Comparison of ENCODE assay signal across 1 cellular context in the genomic region with DNA sequence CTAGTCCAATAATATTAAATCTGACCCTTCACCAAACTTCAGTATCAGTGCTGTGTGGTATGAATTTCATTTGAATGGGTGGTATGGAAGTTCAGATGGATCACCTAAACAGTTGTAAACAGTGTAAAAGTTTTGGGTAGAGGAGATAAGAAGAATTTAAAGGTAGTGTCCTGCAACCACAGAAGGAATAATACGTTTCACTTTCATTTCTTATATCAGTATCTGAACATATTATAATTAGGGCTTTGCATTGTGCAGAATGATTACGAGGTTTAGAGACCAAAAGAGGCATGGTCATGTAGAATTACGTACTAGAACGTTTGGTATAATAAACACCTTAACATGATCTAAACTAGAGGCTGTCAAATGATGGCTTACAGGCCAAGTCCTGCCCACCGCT.
TF ChIP-seq lines count a peak whose summit lies in the region.

No MANE protein-coding gene starts in this region.

TF ChIP-seq in HepG2, 621 proteins besides CTCF, POLR2A, EP300 and RAD21:
- TF ChIP-seq, protein P1, sequence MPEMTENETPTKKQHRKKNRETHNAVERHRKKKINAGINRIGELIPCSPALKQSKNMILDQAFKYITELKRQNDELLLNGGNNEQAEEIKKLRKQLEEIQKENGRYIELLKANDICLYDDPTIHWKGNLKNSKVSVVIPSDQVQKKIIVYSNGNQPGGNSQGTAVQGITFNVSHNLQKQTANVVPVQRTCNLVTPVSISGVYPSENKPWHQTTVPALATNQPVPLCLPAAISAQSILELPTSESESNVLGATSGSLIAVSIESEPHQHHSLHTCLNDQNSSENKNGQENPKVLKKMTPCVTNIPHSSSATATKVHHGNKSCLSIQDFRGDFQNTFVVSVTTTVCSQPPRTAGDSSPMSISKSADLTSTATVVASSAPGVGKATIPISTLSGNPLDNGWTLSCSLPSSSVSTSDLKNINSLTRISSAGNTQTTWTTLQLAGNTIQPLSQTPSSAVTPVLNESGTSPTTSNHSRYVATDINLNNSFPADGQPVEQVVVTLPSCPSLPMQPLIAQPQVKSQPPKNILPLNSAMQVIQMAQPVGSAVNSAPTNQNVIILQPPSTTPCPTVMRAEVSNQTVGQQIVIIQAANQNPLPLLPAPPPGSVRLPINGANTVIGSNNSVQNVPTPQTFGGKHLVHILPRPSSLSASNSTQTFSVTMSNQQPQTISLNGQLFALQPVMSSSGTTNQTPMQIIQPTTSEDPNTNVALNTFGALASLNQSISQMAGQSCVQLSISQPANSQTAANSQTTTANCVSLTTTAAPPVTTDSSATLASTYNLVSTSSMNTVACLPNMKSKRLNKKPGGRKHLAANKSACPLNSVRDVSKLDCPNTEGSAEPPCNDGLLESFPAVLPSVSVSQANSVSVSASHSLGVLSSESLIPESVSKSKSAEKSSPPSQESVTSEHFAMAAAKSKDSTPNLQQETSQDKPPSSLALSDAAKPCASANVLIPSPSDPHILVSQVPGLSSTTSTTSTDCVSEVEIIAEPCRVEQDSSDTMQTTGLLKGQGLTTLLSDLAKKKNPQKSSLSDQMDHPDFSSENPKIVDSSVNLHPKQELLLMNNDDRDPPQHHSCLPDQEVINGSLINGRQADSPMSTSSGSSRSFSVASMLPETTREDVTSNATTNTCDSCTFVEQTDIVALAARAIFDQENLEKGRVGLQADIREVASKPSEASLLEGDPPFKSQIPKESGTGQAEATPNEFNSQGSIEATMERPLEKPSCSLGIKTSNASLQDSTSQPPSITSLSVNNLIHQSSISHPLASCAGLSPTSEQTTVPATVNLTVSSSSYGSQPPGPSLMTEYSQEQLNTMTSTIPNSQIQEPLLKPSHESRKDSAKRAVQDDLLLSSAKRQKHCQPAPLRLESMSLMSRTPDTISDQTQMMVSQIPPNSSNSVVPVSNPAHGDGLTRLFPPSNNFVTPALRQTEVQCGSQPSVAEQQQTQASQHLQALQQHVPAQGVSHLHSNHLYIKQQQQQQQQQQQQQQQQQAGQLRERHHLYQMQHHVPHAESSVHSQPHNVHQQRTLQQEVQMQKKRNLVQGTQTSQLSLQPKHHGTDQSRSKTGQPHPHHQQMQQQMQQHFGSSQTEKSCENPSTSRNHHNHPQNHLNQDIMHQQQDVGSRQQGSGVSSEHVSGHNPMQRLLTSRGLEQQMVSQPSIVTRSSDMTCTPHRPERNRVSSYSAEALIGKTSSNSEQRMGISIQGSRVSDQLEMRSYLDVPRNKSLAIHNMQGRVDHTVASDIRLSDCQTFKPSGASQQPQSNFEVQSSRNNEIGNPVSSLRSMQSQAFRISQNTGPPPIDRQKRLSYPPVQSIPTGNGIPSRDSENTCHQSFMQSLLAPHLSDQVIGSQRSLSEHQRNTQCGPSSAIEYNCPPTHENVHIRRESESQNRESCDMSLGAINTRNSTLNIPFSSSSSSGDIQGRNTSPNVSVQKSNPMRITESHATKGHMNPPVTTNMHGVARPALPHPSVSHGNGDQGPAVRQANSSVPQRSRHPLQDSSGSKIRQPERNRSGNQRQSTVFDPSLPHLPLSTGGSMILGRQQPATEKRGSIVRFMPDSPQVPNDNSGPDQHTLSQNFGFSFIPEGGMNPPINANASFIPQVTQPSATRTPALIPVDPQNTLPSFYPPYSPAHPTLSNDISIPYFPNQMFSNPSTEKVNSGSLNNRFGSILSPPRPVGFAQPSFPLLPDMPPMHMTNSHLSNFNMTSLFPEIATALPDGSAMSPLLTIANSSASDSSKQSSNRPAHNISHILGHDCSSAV (CRISPR knock-in tag; IDR thresholded peaks at IDR 0.05; ENCODE audit: borderline replicate concordance), result no peak
- TF ChIP-seq ZNF629 (CRISPR knock-in tag; conservative IDR thresholded peaks at IDR 0.05) (no peak), ZNF10 (CRISPR knock-in tag; IDR thresholded peaks at IDR 0.05; ENCODE audit: borderline replicate concordance, low read depth) (no peak), U2AF1 (optimal IDR thresholded peaks at IDR 0.05; ENCODE audit: low read depth, low read length) (no peak), ZNF790 (CRISPR knock-in tag; IDR thresholded peaks at IDR 0.05; ENCODE audit: borderline replicate concordance) (no peak), RFX1 (IDR thresholded peaks at IDR 0.05) (no peak), SOX13 (IDR thresholded peaks at IDR 0.05) (no peak), SOX13 (CRISPR knock-in tag; conservative IDR thresholded peaks at IDR 0.05 in 1 of 2, IDR thresholded peaks at IDR 0.05 in 1 of 2) (no peak), SRSF9 (IDR thresholded peaks at IDR 0.05; ENCODE audit: borderline replicate concordance, insufficient read depth, low read depth, low read length, poor library complexity, severe bottlenecking) (no peak), ZNF274 (CRISPR knock-in tag; IDR thresholded peaks at IDR 0.05) (no peak), MAFG (CRISPR knock-in tag; IDR thresholded peaks at IDR 0.05) (no peak), DNMT3B (CRISPR knock-in tag; conservative IDR thresholded peaks at IDR 0.05) (no peak), ZNF816 (CRISPR knock-in tag; IDR thresholded peaks at IDR 0.05; ENCODE audit: borderline replicate concordance) (no peak)
- TF ChIP-seq, protein P2, sequence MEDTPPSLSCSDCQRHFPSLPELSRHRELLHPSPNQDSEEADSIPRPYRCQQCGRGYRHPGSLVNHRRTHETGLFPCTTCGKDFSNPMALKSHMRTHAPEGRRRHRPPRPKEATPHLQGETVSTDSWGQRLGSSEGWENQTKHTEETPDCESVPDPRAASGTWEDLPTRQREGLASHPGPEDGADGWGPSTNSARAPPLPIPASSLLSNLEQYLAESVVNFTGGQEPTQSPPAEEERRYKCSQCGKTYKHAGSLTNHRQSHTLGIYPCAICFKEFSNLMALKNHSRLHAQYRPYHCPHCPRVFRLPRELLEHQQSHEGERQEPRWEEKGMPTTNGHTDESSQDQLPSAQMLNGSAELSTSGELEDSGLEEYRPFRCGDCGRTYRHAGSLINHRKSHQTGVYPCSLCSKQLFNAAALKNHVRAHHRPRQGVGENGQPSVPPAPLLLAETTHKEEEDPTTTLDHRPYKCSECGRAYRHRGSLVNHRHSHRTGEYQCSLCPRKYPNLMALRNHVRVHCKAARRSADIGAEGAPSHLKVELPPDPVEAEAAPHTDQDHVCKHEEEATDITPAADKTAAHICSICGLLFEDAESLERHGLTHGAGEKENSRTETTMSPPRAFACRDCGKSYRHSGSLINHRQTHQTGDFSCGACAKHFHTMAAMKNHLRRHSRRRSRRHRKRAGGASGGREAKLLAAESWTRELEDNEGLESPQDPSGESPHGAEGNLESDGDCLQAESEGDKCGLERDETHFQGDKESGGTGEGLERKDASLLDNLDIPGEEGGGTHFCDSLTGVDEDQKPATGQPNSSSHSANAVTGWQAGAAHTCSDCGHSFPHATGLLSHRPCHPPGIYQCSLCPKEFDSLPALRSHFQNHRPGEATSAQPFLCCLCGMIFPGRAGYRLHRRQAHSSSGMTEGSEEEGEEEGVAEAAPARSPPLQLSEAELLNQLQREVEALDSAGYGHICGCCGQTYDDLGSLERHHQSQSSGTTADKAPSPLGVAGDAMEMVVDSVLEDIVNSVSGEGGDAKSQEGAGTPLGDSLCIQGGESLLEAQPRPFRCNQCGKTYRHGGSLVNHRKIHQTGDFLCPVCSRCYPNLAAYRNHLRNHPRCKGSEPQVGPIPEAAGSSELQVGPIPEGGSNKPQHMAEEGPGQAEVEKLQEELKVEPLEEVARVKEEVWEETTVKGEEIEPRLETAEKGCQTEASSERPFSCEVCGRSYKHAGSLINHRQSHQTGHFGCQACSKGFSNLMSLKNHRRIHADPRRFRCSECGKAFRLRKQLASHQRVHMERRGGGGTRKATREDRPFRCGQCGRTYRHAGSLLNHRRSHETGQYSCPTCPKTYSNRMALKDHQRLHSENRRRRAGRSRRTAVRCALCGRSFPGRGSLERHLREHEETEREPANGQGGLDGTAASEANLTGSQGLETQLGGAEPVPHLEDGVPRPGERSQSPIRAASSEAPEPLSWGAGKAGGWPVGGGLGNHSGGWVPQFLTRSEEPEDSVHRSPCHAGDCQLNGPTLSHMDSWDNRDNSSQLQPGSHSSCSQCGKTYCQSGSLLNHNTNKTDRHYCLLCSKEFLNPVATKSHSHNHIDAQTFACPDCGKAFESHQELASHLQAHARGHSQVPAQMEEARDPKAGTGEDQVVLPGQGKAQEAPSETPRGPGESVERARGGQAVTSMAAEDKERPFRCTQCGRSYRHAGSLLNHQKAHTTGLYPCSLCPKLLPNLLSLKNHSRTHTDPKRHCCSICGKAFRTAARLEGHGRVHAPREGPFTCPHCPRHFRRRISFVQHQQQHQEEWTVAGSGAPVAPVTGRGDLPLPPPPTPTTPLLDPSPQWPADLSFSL (CRISPR knock-in tag; IDR thresholded peaks at IDR 0.05), result no peak
- TF ChIP-seq, protein P3, sequence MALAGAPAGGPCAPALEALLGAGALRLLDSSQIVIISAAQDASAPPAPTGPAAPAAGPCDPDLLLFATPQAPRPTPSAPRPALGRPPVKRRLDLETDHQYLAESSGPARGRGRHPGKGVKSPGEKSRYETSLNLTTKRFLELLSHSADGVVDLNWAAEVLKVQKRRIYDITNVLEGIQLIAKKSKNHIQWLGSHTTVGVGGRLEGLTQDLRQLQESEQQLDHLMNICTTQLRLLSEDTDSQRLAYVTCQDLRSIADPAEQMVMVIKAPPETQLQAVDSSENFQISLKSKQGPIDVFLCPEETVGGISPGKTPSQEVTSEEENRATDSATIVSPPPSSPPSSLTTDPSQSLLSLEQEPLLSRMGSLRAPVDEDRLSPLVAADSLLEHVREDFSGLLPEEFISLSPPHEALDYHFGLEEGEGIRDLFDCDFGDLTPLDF (CRISPR knock-in tag; IDR thresholded peaks at IDR 0.05), result no peak
- TF ChIP-seq, protein P4, sequence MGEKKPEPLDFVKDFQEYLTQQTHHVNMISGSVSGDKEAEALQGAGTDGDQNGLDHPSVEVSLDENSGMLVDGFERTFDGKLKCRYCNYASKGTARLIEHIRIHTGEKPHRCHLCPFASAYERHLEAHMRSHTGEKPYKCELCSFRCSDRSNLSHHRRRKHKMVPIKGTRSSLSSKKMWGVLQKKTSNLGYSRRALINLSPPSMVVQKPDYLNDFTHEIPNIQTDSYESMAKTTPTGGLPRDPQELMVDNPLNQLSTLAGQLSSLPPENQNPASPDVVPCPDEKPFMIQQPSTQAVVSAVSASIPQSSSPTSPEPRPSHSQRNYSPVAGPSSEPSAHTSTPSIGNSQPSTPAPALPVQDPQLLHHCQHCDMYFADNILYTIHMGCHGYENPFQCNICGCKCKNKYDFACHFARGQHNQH (CRISPR knock-in tag; IDR thresholded peaks at IDR 0.05), result no peak
